Comparison of ENCODE assay signal across 13 cellular contexts in genomic region chr17:3030096-3030495, GRCh38. TPM values are rescaled to one million over a fixed set of nuclear protein-coding genes. Genes with fewer than 3 reads are reported as not detected.
DNase-seq lines count a peak whose midpoint lies in the region; ATAC-seq and TF ChIP-seq lines count a peak whose summit lies in the region.
"Had no signal": no experiment of that assay in that cellular context is flagged by ENCODE, and none has a peak within 500 bp of the region (broad histone marks: within the 10 kb centered on the region; RNA-seq: fewer than 3 reads in every experiment).

No MANE protein-coding gene starts in this region.

- no peak for TF ChIP-seq CTCF in SK-N-SH (IDR thresholded peaks at IDR 0.05)
- TF ChIP-seq CTCF in fibroblast of the aortic adventitia (IDR thresholded peaks at IDR 0.05; ENCODE audit: insufficient read depth, low read length) = no peak
- no peak for TF ChIP-seq CTCF in osteocyte (IDR thresholded peaks at IDR 0.05)
- TF ChIP-seq CTCF in PC-9 (conservative IDR thresholded peaks at IDR 0.05) = no peak

- H3K36me3 Mint-ChIP-seq in osteocyte (ENCODE audit: unreplicated experiment) = no peaks in the 10 kb centered on the region

- H3K36me3 ChIP-seq in SK-N-SH (replicated peaks in 1 of 2; ENCODE audit: control insufficient read depth in 1 of 2, insufficient read depth in 2 of 2, low read length in 1 of 2) (peaks cover 5 to 15% of the 10 kb centered on the region in 2 experiments), PC-9 (ENCODE audit: low read depth) (no peaks in the 10 kb centered on the region)

- no peaks in the 10 kb centered on the region for H3K9me3 Mint-ChIP-seq in osteocyte (ENCODE audit: unreplicated experiment)

- POLR2A ChIA-PET in SK-N-SH (lab: Yijun Ruan, JAX) = no interaction called here
- POLR2A ChIA-PET in PC-9 (lab: Charles Lee; ENCODE audit: unreplicated experiment) = no interaction called here

- 44% methylated on average over 7 of the region's 7 CpGs for WGBS in SK-N-SH (ENCODE audit: low lambda C conversion rate)

- H3F3A ChIP-seq in SK-N-SH (replicated peaks; ENCODE audit: insufficient read depth) (peaks cover 18% of the 10 kb centered on the region), PC-9 (ENCODE audit: insufficient read depth, low read depth) (no peaks in the 10 kb centered on the region)

- H3K4me3 ChIP-seq in SK-N-SH (ENCODE audit: low read depth in 2 of 2, low read length in 1 of 2) = no peak overlapping the region
- H3K4me3 ChIP-seq in fibroblast of the aortic adventitia (ENCODE audit: low read depth, low read length) = no peak overlapping the region
- H3K4me3 ChIP-seq in PC-9 = no peak overlapping the region

- H3K27me3 Mint-ChIP-seq in osteocyte (ENCODE audit: unreplicated experiment) = no peaks in the 10 kb centered on the region
- H3K27me3 Mint-ChIP-seq: activated naive CD8-positive, alpha-beta T cell had no signal

- peaks cover 4% of the 10 kb centered on the region for H3K4me1 Mint-ChIP-seq in osteocyte (ENCODE audit: unreplicated experiment)

- no peak overlapping the region for H3K9ac ChIP-seq in SK-N-SH
- H3K9ac ChIP-seq: KMS-11 had no signal

- no peak for TF ChIP-seq RAD21 in SK-N-SH (IDR thresholded peaks at IDR 0.05; ENCODE audit: low read length)

- no peak overlapping the region for H3K4me3 Mint-ChIP-seq in osteocyte (ENCODE audit: unreplicated experiment)
- H3K4me3 Mint-ChIP-seq: activated naive CD8-positive, alpha-beta T cell had no signal

- TF ChIP-seq EP300 in SK-N-SH (IDR thresholded peaks at IDR 0.05; ENCODE audit: borderline replicate concordance in 1 of 2, low read depth in 1 of 2, low read length in 1 of 2) = no peak

- no peak overlapping the region for H3K27ac Mint-ChIP-seq in osteocyte (ENCODE audit: unreplicated experiment)
- H3K27ac Mint-ChIP-seq: activated naive CD8-positive, alpha-beta T cell had no signal

- no peaks in the 10 kb centered on the region for H3K9me2 ChIP-seq in SK-N-SH
- H3K9me2 ChIP-seq in PC-9 (ENCODE audit: insufficient read depth) = no peaks in the 10 kb centered on the region

- no peak for ATAC-seq in SK-N-SH treated with all-trans-retinoic acid at 6 μM for 48 hours

- 0 out of 2 replicates have a peak overlapping the region, but pooled peaks have one; percentile 18 for H3K4me2 ChIP-seq in SK-N-SH
- H3K4me2 ChIP-seq in PC-9 = no peak overlapping the region
- H3K4me2 ChIP-seq: KMS-11 had no signal

- no peaks in the 10 kb centered on the region for H3K79me2 ChIP-seq in SK-N-SH (ENCODE audit: insufficient read depth)
- no peaks in the 10 kb centered on the region for H3K79me2 ChIP-seq in PC-9 (ENCODE audit: low read depth)

- H3K4me1 ChIP-seq in SK-N-SH (ENCODE audit: control insufficient read depth in 1 of 2, insufficient read depth in 2 of 2, low read depth in 1 of 2, low read length in 1 of 2) (peaks cover 0 to 5% of the 10 kb centered on the region in 2 experiments; a peak in 2 of 4 replicates), PC-9 (replicated peaks; ENCODE audit: insufficient read depth) (no peaks in the 10 kb centered on the region)

- 0 out of 2 replicates have a peak overlapping the region, but pooled peaks have one; percentile 23 for H2AFZ ChIP-seq in SK-N-SH (ENCODE audit: low read depth)
- H2AFZ ChIP-seq in PC-9 = no peak overlapping the region

- H3K27me3 ChIP-seq in SK-N-SH (ENCODE audit: insufficient read depth) = no peaks in the 10 kb centered on the region
- H3K27me3 ChIP-seq in PC-9 (ENCODE audit: insufficient read depth, low read depth) = no peaks in the 10 kb centered on the region

- no TSS peak for BruUV-seq in PC-9 (replicated peaks; lab: Mats Ljungman, UMichigan)

- DNase-seq in SK-N-SH (no peak), SW 1271 (lab: John Stamatoyannopoulos, UW) (peak; percentile 13 to 33), fibroblast of the aortic adventitia (ENCODE audit: low read depth) (peak; percentile 84), stromal cell of bone marrow (ENCODE audit: low read depth) (peak; percentile 48), osteocyte (ENCODE audit: extremely low spot score, unreplicated experiment) (no peak), GM19240 (ENCODE audit: insufficient read length, low spot score) (no peak), PC-9 (no peak)
- DNase-seq: NCI-H446 treated with DMSO at 0.1 percent for 48 hours, trophoblast cell had no signal

- intact Hi-C loops in PC-9 (cut with micrococcal nuclease; ENCODE audit: unreplicated experiment) = no loop called here

- H4K20me1 ChIP-seq in SK-N-SH (ENCODE audit: insufficient read depth) = no peaks in the 10 kb centered on the region
- no peaks in the 10 kb centered on the region for H4K20me1 ChIP-seq in PC-9 (ENCODE audit: insufficient read depth)

- CTCF ChIA-PET in SK-N-SH (lab: Yijun Ruan, JAX) (interaction anchor here (1.3 to 3.4 kb wide), 3 partner anchors 17 to 100 kb away, joined by 3 to 14 read pairs (median 5); no protein-coding TSS in a partner anchor), PC-9 (lab: Charles Lee) (no interaction called here)

- H3K27ac ChIP-seq in SK-N-SH (ENCODE audit: low read depth in 2 of 2, low read length in 1 of 2) (peak overlapping the region in 1 of 2 experiments; percentile 61; a peak in 2 of 4 replicates), PC-9 (no peak overlapping the region)
- H3K27ac ChIP-seq: KMS-11 had no signal

- H3K9me3 ChIP-seq in SK-N-SH (no peaks in the 10 kb centered on the region), PC-9 (ENCODE audit: insufficient read depth, low read depth) (no peaks in the 10 kb centered on the region)

TF ChIP-seq in SK-N-SH, 30 proteins besides CTCF, POLR2A, EP300 and RAD21 (continues in another document):
- TF ChIP-seq ELF1 (IDR thresholded peaks at IDR 0.05) (no peak), JUND (IDR thresholded peaks at IDR 0.05) (peak; percentile 54), SIN3A (IDR thresholded peaks at IDR 0.05; ENCODE audit: borderline replicate concordance, low read depth, low read length) (no peak), NRF1 (IDR thresholded peaks at IDR 0.05; ENCODE audit: low read depth, low read length) (no peak), POLR2AphosphoS5 (IDR thresholded peaks at IDR 0.05; ENCODE audit: low read depth, low read length) (no peak), RXRA (IDR thresholded peaks at IDR 0.05; ENCODE audit: borderline replicate concordance, low read depth) (no peak)

TF ChIP-seq in SK-N-SH treated with all-trans-retinoic acid at 6 μM for 48 hours, 23 proteins besides CTCF, POLR2A, EP300 and RAD21:
- TF ChIP-seq OSR1 (CRISPR knock-in tag; IDR thresholded peaks at IDR 0.05) (no peak), PPARA (CRISPR knock-in tag; IDR thresholded peaks at IDR 0.05; ENCODE audit: borderline replicate concordance) (no peak), ISL1 (CRISPR knock-in tag; IDR thresholded peaks at IDR 0.05) (no peak), RARB (CRISPR knock-in tag; IDR thresholded peaks at IDR 0.05) (no peak), ZNF565 (CRISPR knock-in tag; conservative IDR thresholded peaks at IDR 0.05; ENCODE audit: low read depth) (no peak), TCF4 (CRISPR knock-in tag; IDR thresholded peaks at IDR 0.05; ENCODE audit: borderline replicate concordance) (no peak), POU6F1 (CRISPR knock-in tag; IDR thresholded peaks at IDR 0.05; ENCODE audit: borderline replicate concordance, low read depth) (no peak), TSHZ2 (CRISPR knock-in tag; IDR thresholded peaks at IDR 0.05) (no peak), ZC3H10 (CRISPR knock-in tag; IDR thresholded peaks at IDR 0.05) (no peak)

RNA-seq across cellular contexts. Expression of gene OR1D5, which starts 33.3 kb away (rescaled TPM):
- not detected in 2 replicates for polyA plus RNA-seq in SK-N-SH (2012; rRNA removed)
- polyA plus RNA-seq in SK-N-SH (2012; cell fraction: cytosol; rRNA removed) = not detected in 2 replicates
- not detected in 2 replicates for polyA plus RNA-seq in SK-N-SH (2012; cell fraction: nucleus; rRNA removed)
- total RNA-seq in fibroblast of the aortic adventitia (ENCODE audit: low replicate concordance) = not detected in 2 replicates
- total RNA-seq in osteocyte = not detected in 2 replicates
- not detected in 2 replicates for total RNA-seq in PC-9 (2021)
- total RNA-seq: T-helper 1 cell treated with Interleukin-12 subunit alpha and Interleukin-12 subunit beta and Interleukin-4 antibody, amounts not matched to agents 30 ng/mL and 1 ng/mL, for 36 hours had no signal

Comparison
In these comparisons a context has a peak if more than half of its experiments do, and no peak if none do; other contexts are left out.
1. DNase-seq: peak in SW 1271 (2 of 2), fibroblast of the aortic adventitia (single experiment) and stromal cell of bone marrow (single experiment); none in SK-N-SH (single experiment), osteocyte (single experiment), GM19240 (single experiment) and PC-9 (0 of 2).